Comparison of ENCODE assay signal across 24 cellular contexts in genomic region chr12:122935318-122935717, GRCh38. TPM values are rescaled to one million over a fixed set of nuclear protein-coding genes. Genes with fewer than 3 reads are reported as not detected.
DNase-seq lines count a peak whose midpoint lies in the region; ATAC-seq, FAIRE-seq and TF ChIP-seq lines count a peak whose summit lies in the region.
"Had no signal": no experiment of that assay in that cellular context is flagged by ENCODE, and none has a peak within 500 bp of the region (broad histone marks: within the 10 kb centered on the region; RNA-seq: fewer than 3 reads in every experiment).

No MANE protein-coding gene starts in this region.

- POLR2A ChIA-PET in Panc1 (lab: Charles Lee), result interaction anchor here (0.5 kb wide), 1 partner anchor 264 kb away, joined by 3 read pairs; no protein-coding TSS in a partner anchor
- POLR2A ChIA-PET in HepG2 (lab: Yijun Ruan, JAX), result no interaction called here

- H4K20me1 ChIP-seq in HepG2 (ENCODE audit: insufficient read depth, low read length), result no peaks in the 10 kb centered on the region

- H3K4me3 ChIP-seq in H7 (ENCODE audit: insufficient read depth, low read depth, low read length), result no peak overlapping the region
- H3K4me3 ChIP-seq in Panc1 (ENCODE audit: low read depth in 2 of 2, low read length in 2 of 2), result no peak overlapping the region
- H3K4me3 ChIP-seq in HepG2 (replicated peaks in 1 of 3; ENCODE audit: insufficient read depth in 1 of 3, low read depth in 2 of 3, low read length in 3 of 3), result no peak overlapping the region
- no peak overlapping the region for H3K4me3 ChIP-seq in gastrocnemius medialis
- no peak overlapping the region for H3K4me3 ChIP-seq in lower lobe of right lung
- H3K4me3 ChIP-seq in aorta (ENCODE audit: low read length in 2 of 2), result no peak overlapping the region
- H3K4me3 ChIP-seq: sigmoid colon, upper lobe of left lung had no signal

- H3K4me2 ChIP-seq in HepG2 (ENCODE audit: low read depth, low read length), result no peak overlapping the region

- H3K9me3 ChIP-seq in Panc1 (ENCODE audit: control insufficient read depth, insufficient read depth, low read depth, low read length), result no peaks in the 10 kb centered on the region
- no peaks in the 10 kb centered on the region for H3K9me3 ChIP-seq in HepG2 (ENCODE audit: low read length)
- no peaks in the 10 kb centered on the region for H3K9me3 ChIP-seq in gastrocnemius medialis
- no peaks in the 10 kb centered on the region for H3K9me3 ChIP-seq in lower lobe of right lung
- H3K9me3 ChIP-seq in aorta (ENCODE audit: control insufficient read depth, low read length), result no peaks in the 10 kb centered on the region
- H3K9me3 ChIP-seq: sigmoid colon, upper lobe of left lung had no signal

- intact Hi-C loops in Panc1 (cut with micrococcal nuclease; ENCODE audit: unreplicated experiment) (no loop called here), HepG2 (cut with micrococcal nuclease; ENCODE audit: unreplicated experiment) (no loop called here), gastrocnemius medialis (cut with DNase I; ENCODE audit: low total_unique reads) (no loop called here), lower lobe of right lung (cut with DNase I) (no loop called here), aorta (cut with DNase I) (no loop called here)

- ATAC-seq in Panc1, result 0 out of 2 replicates have a peak, but pooled peaks have one; percentile 35
- no peak; the same call in 2 of the 3 replicates for ATAC-seq in HepG2
- peak in 1 of 2 donors; percentile 24 for ATAC-seq in gastrocnemius medialis
- no peak for ATAC-seq in lower lobe of right lung
- ATAC-seq in aorta (ENCODE audit: low FRiP score), result no peak
- ATAC-seq: activated CD8-positive, alpha-beta T cell treated with anti-CD3 and anti-CD28 coated beads for 36 hours; left lobe of liver; natural killer cell treated with Interleukin-12 subunit alpha and Interleukin-12 subunit beta and Interleukin-15 and Interleukin-18, amount 100 ng/mL, for 72 hours had no signal

- 0 out of 2 replicates have a peak overlapping the region, but pooled peaks have one; percentile 1 for H3K27ac ChIP-seq in Panc1 (ENCODE audit: low read length)
- H3K27ac ChIP-seq in HepG2 (ENCODE audit: extremely low read length, insufficient read depth, low read length), result no peak overlapping the region
- peak overlapping the region; percentile 33 to 55 (median 38) for H3K27ac ChIP-seq in gastrocnemius medialis
- H3K27ac ChIP-seq in lower lobe of right lung, result no peak overlapping the region
- H3K27ac ChIP-seq in aorta (ENCODE audit: low read depth in 1 of 2, low read length in 2 of 2), result no peak overlapping the region
- H3K27ac ChIP-seq: HL-60, sigmoid colon, upper lobe of left lung had no signal

- TF ChIP-seq POLR2A in HepG2 (IDR thresholded peaks at IDR 0.05; ENCODE audit: insufficient read depth in 1 of 2, low read depth in 2 of 2, low read length in 2 of 2), result no peak
- TF ChIP-seq POLR2A in gastrocnemius medialis (IDR thresholded peaks at IDR 0.05), result no peak

- in situ Hi-C loops in Panc1 (cut with HindIII; ENCODE audit: low pct_unique_long_range_greater_than_20kb, low sequenced_read_pairs) (no loop called here), HepG2 (cut with HindIII; ENCODE audit: extremely low pct_ligation_motif_present, low pct_unique_long_range_greater_than_20kb) (no loop called here), gastrocnemius medialis (cut with MboI; ENCODE audit: low sequenced_read_pairs in 4 of 4) (no loop called here), GM13976 (cut with MboI; ENCODE audit: low sequenced_read_pairs, unreplicated experiment) (no loop called here)

- CTCF ChIA-PET in Panc1 (lab: Charles Lee), result no interaction called here
- CTCF ChIA-PET in HepG2 (lab: Yijun Ruan, JAX; ENCODE audit: low intra/inter-chr PET ratio, low total read pairs), result no interaction called here

- no peaks in the 10 kb centered on the region for H3K79me2 ChIP-seq in HepG2 (ENCODE audit: insufficient read depth, low read length)

- no peak overlapping the region for H2AFZ ChIP-seq in HepG2 (ENCODE audit: low read length)

- H3K36me3 ChIP-seq in H7 (replicated peaks; ENCODE audit: control insufficient read depth, insufficient read depth, low read length) (no peaks in the 10 kb centered on the region), Panc1 (ENCODE audit: control insufficient read depth, insufficient read depth, low read length) (no peaks in the 10 kb centered on the region), HepG2 (replicated peaks in 1 of 2; ENCODE audit: control insufficient read depth in 1 of 2, insufficient read depth in 2 of 2, low read length in 2 of 2) (no peaks in the 10 kb centered on the region; a peak in 1 of 5 replicates), gastrocnemius medialis (no peaks in the 10 kb centered on the region), lower lobe of right lung (peaks cover 4% of the 10 kb centered on the region), aorta (ENCODE audit: control insufficient read depth in 1 of 2, insufficient read depth in 2 of 2, low read length in 1 of 2) (no peaks in the 10 kb centered on the region)
- H3K36me3 ChIP-seq: upper lobe of left lung had no signal

- no peak for TF ChIP-seq RAD21 in HepG2 (CRISPR knock-in tag; IDR thresholded peaks at IDR 0.05)

- DNase-seq in H7, result peak; percentile 44
- DNase-seq in Panc1 (ENCODE audit: low read depth, low spot score), result no peak
- DNase-seq in HepG2 (ENCODE audit: low spot score), result no peak
- no peak for DNase-seq in gastrocnemius medialis
- no peak for DNase-seq in lower lobe of right lung
- DNase-seq in aorta, result no peak
- DNase-seq in NCI-H1436 treated with DMSO at 0.1 percent for 48 hours (lab: John Stamatoyannopoulos, UW), result no peak
- DNase-seq in GM13976 (ENCODE audit: low spot score), result no peak
- DNase-seq: activated CD4-positive, alpha-beta T cell treated with anti-CD3 and anti-CD28 coated beads for 1 hour; activated CD8-positive, alpha-beta T cell treated with anti-CD3 and anti-CD28 coated beads for 36 hours; activated effector memory CD4-positive, alpha-beta T cell treated with Interleukin-2 at 50 U/mL for 16 hours; effector memory CD4-positive, alpha-beta T cell; foreskin fibroblast; NCI-H1105; NCI-H2081; SIG-M5; sigmoid colon; T-helper 1 cell; upper lobe of left lung had no signal

- TF ChIP-seq EP300 in HepG2 (IDR thresholded peaks at IDR 0.05; ENCODE audit: low read depth in 2 of 2, low read length in 2 of 2), result no peak
- TF ChIP-seq EP300 in HepG2 (CRISPR knock-in tag; IDR thresholded peaks at IDR 0.05; ENCODE audit: borderline replicate concordance), result no peak

- WGBS in HepG2 (ENCODE audit: low lambda C conversion rate), result 97% methylated on average over 3 of the region's 8 CpGs
- WGBS in aorta, 2 donors, result 91 to 92% methylated on average over 8 of the region's 8 CpGs

- H3K4me1 ChIP-seq in Panc1 (ENCODE audit: control insufficient read depth, insufficient read depth, low read length) (no peaks in the 10 kb centered on the region), HepG2 (ENCODE audit: insufficient read depth, low read length) (peaks cover 9% of the 10 kb centered on the region; the same call in 1 of the 2 replicates), gastrocnemius medialis (peaks cover 3 to 10% of the 10 kb centered on the region in 2 donors), lower lobe of right lung (no peaks in the 10 kb centered on the region), aorta (ENCODE audit: control insufficient read depth in 1 of 2, insufficient read depth in 2 of 2, low read length in 2 of 2) (no peaks in the 10 kb centered on the region)
- H3K4me1 ChIP-seq: sigmoid colon, upper lobe of left lung had no signal

- FAIRE-seq in HepG2 (lab: Jason Lieb, UNC), result no peak
- FAIRE-seq: H54, TTC549 had no signal

- no peak for TF ChIP-seq CTCF in Panc1 (IDR thresholded peaks at IDR 0.05)
- no peak for TF ChIP-seq CTCF in HepG2 (CRISPR knock-in tag; IDR thresholded peaks at IDR 0.05)
- TF ChIP-seq CTCF in gastrocnemius medialis (IDR thresholded peaks at IDR 0.05 in 4 of 5, conservative IDR thresholded peaks at IDR 0.05 in 1 of 5), result no peak
- TF ChIP-seq CTCF in lower lobe of right lung (IDR thresholded peaks at IDR 0.05), result no peak
- no peak for TF ChIP-seq CTCF in GM13976 (IDR thresholded peaks at IDR 0.05; ENCODE audit: borderline replicate concordance, control extremely low read depth, extremely low read depth, insufficient read depth, missing control alignments)

- H3K27me3 ChIP-seq in H7 (ENCODE audit: control insufficient read depth, insufficient read depth, low read length) (no peaks in the 10 kb centered on the region), Panc1 (ENCODE audit: control insufficient read depth, insufficient read depth, low read length) (no peaks in the 10 kb centered on the region), HepG2 (ENCODE audit: control insufficient read depth in 1 of 2, insufficient read depth in 2 of 2, low read length in 2 of 2) (no peaks in the 10 kb centered on the region; a peak in 1 of 5 replicates), gastrocnemius medialis (no peaks in the 10 kb centered on the region), lower lobe of right lung (ENCODE audit: low read depth) (no peaks in the 10 kb centered on the region), aorta (ENCODE audit: control insufficient read depth in 1 of 2, insufficient read depth in 2 of 2, low read length in 1 of 2) (no peaks in the 10 kb centered on the region)
- H3K27me3 ChIP-seq: sigmoid colon, upper lobe of left lung had no signal

- no TSS peak for BruUV-seq in Panc1 (replicated peaks; lab: Mats Ljungman, UMichigan)
- no TSS peak for BruUV-seq in HepG2 (replicated peaks; lab: Mats Ljungman, UMichigan)

- no peak overlapping the region for H3K9ac ChIP-seq in HepG2 (ENCODE audit: insufficient read depth, low read depth, low read length)

RNA-seq across cellular contexts. Expression of gene ABCB9, which starts 30.9 kb away (rescaled TPM):
- 1.7 and 3.0 TPM in 2 replicates for total RNA-seq in H7 (2014; rRNA removed; shearing (Covaris generic))
- total RNA-seq in Panc1 (2021; ENCODE audit: unreplicated experiment) (32.7 TPM), HepG2 (2016; rRNA removed; fragmentation: Illumina TruSeq; extraction: Trizol) (3.4 and 6.0 TPM in 2 replicates), gastrocnemius medialis (1 to 10 TPM in 2 of 4 donors, under 1 TPM in 2; 0.53 to 1.5 (median 0.99) TPM), lower lobe of right lung (2.9 TPM), aorta (10 to 100 TPM in 1 of 2 donors, 1 to 10 TPM in 1; 5.9 to 13.0 TPM)
- polyA plus RNA-seq in Panc1 (2012; ENCODE audit: insufficient read length), result 31.5 TPM
- total RNA-seq in HepG2 (2016; cell fraction: cytosol; rRNA removed; fragmentation: Illumina TruSeq; extraction: Trizol; ENCODE audit: low read depth), result 2.0 and 2.1 TPM in 2 replicates
- 3.8 and 6.2 TPM in 2 replicates for total RNA-seq in HepG2 (2016; cell fraction: insoluble cytoplasmic fraction; rRNA removed; fragmentation: Illumina TruSeq; extraction: Trizol)
- 4.2 and 4.6 TPM in 2 replicates for total RNA-seq in HepG2 (2016; cell fraction: membrane; rRNA removed; fragmentation: Illumina TruSeq; extraction: Trizol)
- total RNA-seq in HepG2 (2016; cell fraction: nucleus; rRNA removed; fragmentation: Illumina TruSeq; extraction: Trizol), result 7.6 and 8.0 TPM in 2 replicates
- polyA plus RNA-seq in HepG2 (2011; rRNA removed) (4.8 and 5.1 TPM in 2 replicates), aorta (1 to 10 TPM; 1.1 to 6.6 TPM)
- 2.5 and 4.1 TPM in 2 replicates for polyA plus RNA-seq in HepG2 (2011; cell fraction: cytosol; rRNA removed)
- 9.9 and 12.0 TPM in 2 replicates for polyA plus RNA-seq in HepG2 (2011; cell fraction: nucleus; rRNA removed)
- 2.4 and 3.6 TPM in 2 replicates for polyA plus RNA-seq in HepG2 (2012)
- polyA plus RNA-seq in HepG2 (2016; cell fraction: cytosol; fragmentation: Illumina TruSeq; extraction: Trizol; ENCODE audit: low read depth), result 0.78 and 1.3 TPM in 2 replicates
- polyA plus RNA-seq in HepG2 (2016; cell fraction: insoluble cytoplasmic fraction; fragmentation: Illumina TruSeq; extraction: Trizol; ENCODE audit: low read depth), result 2.3 and 4.0 TPM in 2 replicates
- polyA plus RNA-seq in HepG2 (2016; cell fraction: membrane; fragmentation: Illumina TruSeq; extraction: Trizol; ENCODE audit: low read depth), result 1.7 and 2.1 TPM in 2 replicates
- polyA plus RNA-seq in HepG2 (2016; cell fraction: nucleus; fragmentation: Illumina TruSeq; extraction: Trizol; ENCODE audit: insufficient read depth, low read depth), result 12.6 and 14.0 TPM in 2 replicates
- 16.7 and 18.1 TPM in 2 replicates for polyA minus RNA-seq in HepG2 (2011; rRNA and poly(A)+ RNA removed; ENCODE audit: low replicate concordance)
- 4.4 and 4.7 TPM in 2 replicates for polyA minus RNA-seq in HepG2 (2011; cell fraction: cytosol; rRNA and poly(A)+ RNA removed)
- 9.8 and 10.9 TPM in 2 replicates for polyA minus RNA-seq in HepG2 (2011; cell fraction: nucleus; rRNA and poly(A)+ RNA removed)

RNA-seq across cellular contexts. Expression of gene VPS37B, which starts 39.4 kb away (rescaled TPM):
- total RNA-seq in H7 (2014; rRNA removed; shearing (Covaris generic)), result 14.7 and 20.9 TPM in 2 replicates
- total RNA-seq in Panc1 (2021; ENCODE audit: unreplicated experiment) (76.7 TPM), HepG2 (2016; rRNA removed; fragmentation: Illumina TruSeq; extraction: Trizol) (5.3 TPM in 2 replicates), gastrocnemius medialis (1 to 10 TPM; 4.8 to 8.2 (median 7.6) TPM), lower lobe of right lung (34.5 TPM), aorta (10 to 100 TPM; 27.1 to 36.4 TPM)
- 70.8 TPM for polyA plus RNA-seq in Panc1 (2012; ENCODE audit: insufficient read length)
- total RNA-seq in HepG2 (2016; cell fraction: cytosol; rRNA removed; fragmentation: Illumina TruSeq; extraction: Trizol; ENCODE audit: low read depth), result 1.5 and 1.6 TPM in 2 replicates
- total RNA-seq in HepG2 (2016; cell fraction: insoluble cytoplasmic fraction; rRNA removed; fragmentation: Illumina TruSeq; extraction: Trizol), result 4.0 and 5.3 TPM in 2 replicates
- 5.1 and 5.2 TPM in 2 replicates for total RNA-seq in HepG2 (2016; cell fraction: membrane; rRNA removed; fragmentation: Illumina TruSeq; extraction: Trizol)
- total RNA-seq in HepG2 (2016; cell fraction: nucleus; rRNA removed; fragmentation: Illumina TruSeq; extraction: Trizol), result 3.6 and 4.5 TPM in 2 replicates
- polyA plus RNA-seq in HepG2 (2011; rRNA removed) (4.6 and 4.8 TPM in 2 replicates), aorta (10 to 100 TPM in 1 of 2 donors, 1 to 10 TPM in 1; 7.4 to 17.6 TPM)
- polyA plus RNA-seq in HepG2 (2011; cell fraction: cytosol; rRNA removed), result 7.4 and 7.7 TPM in 2 replicates
- 7.8 and 10.1 TPM in 2 replicates for polyA plus RNA-seq in HepG2 (2011; cell fraction: nucleus; rRNA removed)
- 4.7 and 5.8 TPM in 2 replicates for polyA plus RNA-seq in HepG2 (2012)
- 1.9 and 2.0 TPM in 2 replicates for polyA plus RNA-seq in HepG2 (2016; cell fraction: cytosol; fragmentation: Illumina TruSeq; extraction: Trizol; ENCODE audit: low read depth)
- polyA plus RNA-seq in HepG2 (2016; cell fraction: insoluble cytoplasmic fraction; fragmentation: Illumina TruSeq; extraction: Trizol; ENCODE audit: low read depth), result 6.9 and 8.5 TPM in 2 replicates
- polyA plus RNA-seq in HepG2 (2016; cell fraction: membrane; fragmentation: Illumina TruSeq; extraction: Trizol; ENCODE audit: low read depth), result 4.4 and 4.6 TPM in 2 replicates
- 8.1 and 10.3 TPM in 2 replicates for polyA plus RNA-seq in HepG2 (2016; cell fraction: nucleus; fragmentation: Illumina TruSeq; extraction: Trizol; ENCODE audit: insufficient read depth, low read depth)
- polyA minus RNA-seq in HepG2 (2011; rRNA and poly(A)+ RNA removed; ENCODE audit: low replicate concordance), result 7.0 and 9.7 TPM in 2 replicates
- polyA minus RNA-seq in HepG2 (2011; cell fraction: cytosol; rRNA and poly(A)+ RNA removed), result 6.2 and 6.3 TPM in 2 replicates
- 8.0 and 8.7 TPM in 2 replicates for polyA minus RNA-seq in HepG2 (2011; cell fraction: nucleus; rRNA and poly(A)+ RNA removed)

RNA-seq across cellular contexts. Expression of gene OGFOD2, which starts 39.7 kb away (rescaled TPM):
- total RNA-seq in H7 (2014; rRNA removed; shearing (Covaris generic)), result 17.8 and 23.4 TPM in 2 replicates
- total RNA-seq in Panc1 (2021; ENCODE audit: unreplicated experiment) (32.0 TPM), HepG2 (2016; rRNA removed; fragmentation: Illumina TruSeq; extraction: Trizol) (10.6 and 14.6 TPM in 2 replicates), gastrocnemius medialis (10 to 100 TPM in 1 of 4 donors, 1 to 10 TPM in 3; 3.2 to 11.7 (median 7.8) TPM), lower lobe of right lung (19.5 TPM), aorta (10 to 100 TPM in 1 of 2 donors, 1 to 10 TPM in 1; 8.9 to 13.6 TPM)
- 37.7 TPM for polyA plus RNA-seq in Panc1 (2012; ENCODE audit: insufficient read length)
- 4.5 and 4.8 TPM in 2 replicates for total RNA-seq in HepG2 (2016; cell fraction: cytosol; rRNA removed; fragmentation: Illumina TruSeq; extraction: Trizol; ENCODE audit: low read depth)
- total RNA-seq in HepG2 (2016; cell fraction: insoluble cytoplasmic fraction; rRNA removed; fragmentation: Illumina TruSeq; extraction: Trizol), result 12.7 and 14.8 TPM in 2 replicates
- total RNA-seq in HepG2 (2016; cell fraction: membrane; rRNA removed; fragmentation: Illumina TruSeq; extraction: Trizol), result 8.7 and 8.8 TPM in 2 replicates
- total RNA-seq in HepG2 (2016; cell fraction: nucleus; rRNA removed; fragmentation: Illumina TruSeq; extraction: Trizol), result 11.1 and 14.0 TPM in 2 replicates
- polyA plus RNA-seq in HepG2 (2011; rRNA removed) (13.2 and 15.5 TPM in 2 replicates), aorta (10 to 100 TPM; 14.3 to 16.6 TPM)
- 10.6 and 23.9 TPM in 2 replicates for polyA plus RNA-seq in HepG2 (2011; cell fraction: cytosol; rRNA removed)
- polyA plus RNA-seq in HepG2 (2011; cell fraction: nucleus; rRNA removed), result 115 and 150 TPM in 2 replicates
- polyA plus RNA-seq in HepG2 (2012), result 6.2 and 7.8 TPM in 2 replicates
- polyA plus RNA-seq in HepG2 (2016; cell fraction: cytosol; fragmentation: Illumina TruSeq; extraction: Trizol; ENCODE audit: low read depth), result 7.1 and 7.6 TPM in 2 replicates
- polyA plus RNA-seq in HepG2 (2016; cell fraction: insoluble cytoplasmic fraction; fragmentation: Illumina TruSeq; extraction: Trizol; ENCODE audit: low read depth), result 14.3 and 16.0 TPM in 2 replicates
- polyA plus RNA-seq in HepG2 (2016; cell fraction: membrane; fragmentation: Illumina TruSeq; extraction: Trizol; ENCODE audit: low read depth), result 10.5 and 12.0 TPM in 2 replicates
- 40.3 and 43.3 TPM in 2 replicates for polyA plus RNA-seq in HepG2 (2016; cell fraction: nucleus; fragmentation: Illumina TruSeq; extraction: Trizol; ENCODE audit: insufficient read depth, low read depth)
- polyA minus RNA-seq in HepG2 (2011; rRNA and poly(A)+ RNA removed; ENCODE audit: low replicate concordance), result 20.5 and 24.4 TPM in 2 replicates
- polyA minus RNA-seq in HepG2 (2011; cell fraction: cytosol; rRNA and poly(A)+ RNA removed), result 6.2 and 10.0 TPM in 2 replicates
- polyA minus RNA-seq in HepG2 (2011; cell fraction: nucleus; rRNA and poly(A)+ RNA removed), result 14.0 and 15.5 TPM in 2 replicates

RNA-seq across cellular contexts. Expression of gene ARL6IP4, which starts 45.2 kb away (rescaled TPM):
- total RNA-seq in H7 (2014; rRNA removed; shearing (Covaris generic)), result 203 and 220 TPM in 2 replicates
- total RNA-seq in Panc1 (2021; ENCODE audit: unreplicated experiment), result 184 TPM
- polyA plus RNA-seq in Panc1 (2012; ENCODE audit: insufficient read length), result 324 TPM
- 178 and 220 TPM in 2 replicates for total RNA-seq in HepG2 (2016; rRNA removed; fragmentation: Illumina TruSeq; extraction: Trizol)
- total RNA-seq in HepG2 (2016; cell fraction: cytosol; rRNA removed; fragmentation: Illumina TruSeq; extraction: Trizol; ENCODE audit: low read depth), result 710 and 791 TPM in 2 replicates
- total RNA-seq in HepG2 (2016; cell fraction: insoluble cytoplasmic fraction; rRNA removed; fragmentation: Illumina TruSeq; extraction: Trizol), result 169 and 227 TPM in 2 replicates
- 491 and 557 TPM in 2 replicates for total RNA-seq in HepG2 (2016; cell fraction: membrane; rRNA removed; fragmentation: Illumina TruSeq; extraction: Trizol)
- 80.1 and 103 TPM in 2 replicates for total RNA-seq in HepG2 (2016; cell fraction: nucleus; rRNA removed; fragmentation: Illumina TruSeq; extraction: Trizol)
- polyA plus RNA-seq in HepG2 (2011; rRNA removed), result 155 and 179 TPM in 2 replicates
- polyA plus RNA-seq in HepG2 (2011; cell fraction: cytosol; rRNA removed), result 176 and 208 TPM in 2 replicates
- 332 and 368 TPM in 2 replicates for polyA plus RNA-seq in HepG2 (2011; cell fraction: nucleus; rRNA removed)
- 109 and 121 TPM in 2 replicates for polyA plus RNA-seq in HepG2 (2012)
- 761 and 860 TPM in 2 replicates for polyA plus RNA-seq in HepG2 (2016; cell fraction: cytosol; fragmentation: Illumina TruSeq; extraction: Trizol; ENCODE audit: low read depth)
- 159 and 186 TPM in 2 replicates for polyA plus RNA-seq in HepG2 (2016; cell fraction: insoluble cytoplasmic fraction; fragmentation: Illumina TruSeq; extraction: Trizol; ENCODE audit: low read depth)
- 440 and 496 TPM in 2 replicates for polyA plus RNA-seq in HepG2 (2016; cell fraction: membrane; fragmentation: Illumina TruSeq; extraction: Trizol; ENCODE audit: low read depth)
- polyA plus RNA-seq in HepG2 (2016; cell fraction: nucleus; fragmentation: Illumina TruSeq; extraction: Trizol; ENCODE audit: insufficient read depth, low read depth), result 178 and 189 TPM in 2 replicates
- 30.5 and 34.7 TPM in 2 replicates for polyA minus RNA-seq in HepG2 (2011; rRNA and poly(A)+ RNA removed; ENCODE audit: low replicate concordance)
- 30.8 and 31.7 TPM in 2 replicates for polyA minus RNA-seq in HepG2 (2011; cell fraction: cytosol; rRNA and poly(A)+ RNA removed)
- polyA minus RNA-seq in HepG2 (2011; cell fraction: nucleus; rRNA and poly(A)+ RNA removed), result 19.3 and 22.6 TPM in 2 replicates
- total RNA-seq in gastrocnemius medialis, result 100 to 1,000 TPM; 123 to 175 (median 156) TPM
- total RNA-seq in lower lobe of right lung, result 139 TPM
- total RNA-seq in aorta, result 100 to 1,000 TPM; 128 to 156 TPM
- polyA plus RNA-seq in aorta, result 100 to 1,000 TPM; 430 to 511 TPM

Comparison
In these comparisons a context has a peak if more than half of its experiments do, and no peak if none do; other contexts are left out.
1. H3K27ac ChIP-seq: peak in Panc1 (single experiment) and gastrocnemius medialis (4 of 4); none in HepG2 (single experiment), lower lobe of right lung (single experiment) and aorta (0 of 2).